In the genomic region with DNA sequence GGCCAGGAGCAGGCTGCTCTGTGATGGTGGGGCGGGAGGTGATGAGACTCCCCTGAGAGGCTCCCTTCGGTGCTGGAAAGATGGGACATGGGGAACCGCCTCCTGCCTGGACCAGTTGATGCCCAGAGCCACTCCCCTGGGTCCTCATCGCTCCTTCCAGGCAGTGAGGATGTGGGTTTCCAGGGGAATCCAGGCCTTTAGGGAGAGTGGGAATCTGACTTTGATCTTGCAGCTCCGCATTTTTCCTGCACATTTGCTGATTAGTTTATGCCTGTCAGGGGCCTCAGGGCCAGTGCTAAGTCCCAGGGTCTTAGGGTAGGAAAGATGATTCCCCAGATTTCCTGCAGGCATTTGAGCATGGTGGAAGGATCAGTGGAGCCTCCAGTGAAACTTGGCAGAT, we compare ENCODE assay signal across 9 cellular contexts. TPM values are rescaled to one million over a fixed set of nuclear protein-coding genes. Genes with fewer than 3 reads are reported as not detected.
"Had no signal": no experiment of that assay in that cellular context is flagged by ENCODE, and none has a peak within 500 bp of the region (broad histone marks: within the 10 kb centered on the region; RNA-seq: fewer than 3 reads in every experiment).

No MANE protein-coding gene starts in this region.

RNA-seq across cellular contexts. Expression of a gene that starts 18.0 kb away (rescaled TPM):
- total RNA-seq: LHCN-M2, MCF 10A, NCI-H460, OCI-LY7, PC-9, Right ventricle myocardium superior, RPMI7951, SK-MEL-5, T-cell had no signal
